Comparison of ENCODE assay signal across 21 cellular contexts in the genomic region with DNA sequence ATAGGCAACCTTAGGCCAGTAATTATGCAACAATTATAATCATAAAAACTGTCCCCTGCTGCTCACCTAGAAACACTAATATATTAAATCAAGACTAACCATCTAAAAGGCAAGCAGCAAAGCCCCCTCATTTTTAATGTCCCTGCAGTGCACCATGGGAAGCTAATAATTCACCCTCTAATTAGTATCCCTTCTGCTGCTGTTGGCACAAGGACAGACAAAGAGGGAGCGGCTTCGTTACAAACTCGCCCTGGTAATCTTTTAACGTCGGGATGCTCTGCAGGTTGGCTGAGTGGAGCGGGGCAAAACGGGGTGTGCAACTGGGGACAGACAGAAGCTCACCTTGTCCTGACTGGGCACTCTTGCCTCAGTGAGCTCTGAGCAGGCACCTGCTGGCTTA.
DNase-seq lines count a peak whose midpoint lies in the region; ATAC-seq and TF ChIP-seq lines count a peak whose summit lies in the region.
"Had no signal": no experiment of that assay in that cellular context is flagged by ENCODE, and none has a peak within 500 bp of the region (broad histone marks: within the 10 kb centered on the region; RNA-seq: fewer than 3 reads in every experiment).

No MANE protein-coding gene starts in this region.

- no peak for ATAC-seq in GM19395 (IDR thresholded peaks at IDR 0.05; ENCODE audit: unreplicated experiment)
- no peak for ATAC-seq in HG03175 (IDR thresholded peaks at IDR 0.05; ENCODE audit: unreplicated experiment)
- ATAC-seq: CD8-positive, alpha-beta T cell; K562; T-cell had no signal

- DNase-seq in COR-L47 (lab: John Stamatoyannopoulos, UW) (peak; percentile 47), NCI-H1105 (lab: John Stamatoyannopoulos, UW) (peak; percentile 29), NCI-H748 (lab: John Stamatoyannopoulos, UW; ENCODE audit: unreplicated experiment) (peak; percentile 21), esophagus muscularis mucosa (ENCODE audit: extremely low spot score) (peak; percentile 74), NCI-H2227 (lab: John Stamatoyannopoulos, UW; ENCODE audit: unreplicated experiment) (no peak)
- DNase-seq: AML-193; Calu3; CD8-positive, alpha-beta T cell; DMS53; H7; MG63; NCI-H146; NCI-H2081; NCI-H2171; NCI-H526 treated with DMSO at 0.1 percent for 48 hours; Peyer's patch; SJCRH30; T-cell had no signal

- H3K27me3 ChIP-seq in esophagus muscularis mucosa = no peaks in the 10 kb centered on the region
- H3K27me3 ChIP-seq: MG63, Peyer's patch, SJCRH30 had no signal

- intact Hi-C loops in esophagus muscularis mucosa (cut with DNase I) = no loop called here

- TF ChIP-seq CTCF in esophagus muscularis mucosa (IDR thresholded peaks at IDR 0.05) = no peak

- WGBS in esophagus muscularis mucosa = 91% methylated on average over 7 of the region's 7 CpGs

- no peak overlapping the region for H3K4me3 ChIP-seq in esophagus muscularis mucosa
- H3K4me3 ChIP-seq: K562, MG63, Peyer's patch, SJCRH30 had no signal

- H3K36me3 ChIP-seq in esophagus muscularis mucosa = no peaks in the 10 kb centered on the region
- H3K36me3 ChIP-seq: MG63, Peyer's patch, SJCRH30 had no signal

- H3K27ac ChIP-seq in esophagus muscularis mucosa (replicated peaks in 1 of 4) = no peak overlapping the region
- H3K27ac ChIP-seq: Peyer's patch, SJCRH30 had no signal

- TF ChIP-seq EP300 in esophagus muscularis mucosa (IDR thresholded peaks at IDR 0.05) = no peak

- TF ChIP-seq POLR2A in esophagus muscularis mucosa (IDR thresholded peaks at IDR 0.05; ENCODE audit: low read depth) = no peak

- H3K9me3 ChIP-seq in esophagus muscularis mucosa = no peaks in the 10 kb centered on the region
- H3K9me3 ChIP-seq: MG63, Peyer's patch, SJCRH30 had no signal

- H3K4me1 ChIP-seq in esophagus muscularis mucosa = no peaks in the 10 kb centered on the region
- H3K4me1 ChIP-seq: Peyer's patch had no signal
